8 cellular contexts compared by ENCODE assay signal in the genomic region with DNA sequence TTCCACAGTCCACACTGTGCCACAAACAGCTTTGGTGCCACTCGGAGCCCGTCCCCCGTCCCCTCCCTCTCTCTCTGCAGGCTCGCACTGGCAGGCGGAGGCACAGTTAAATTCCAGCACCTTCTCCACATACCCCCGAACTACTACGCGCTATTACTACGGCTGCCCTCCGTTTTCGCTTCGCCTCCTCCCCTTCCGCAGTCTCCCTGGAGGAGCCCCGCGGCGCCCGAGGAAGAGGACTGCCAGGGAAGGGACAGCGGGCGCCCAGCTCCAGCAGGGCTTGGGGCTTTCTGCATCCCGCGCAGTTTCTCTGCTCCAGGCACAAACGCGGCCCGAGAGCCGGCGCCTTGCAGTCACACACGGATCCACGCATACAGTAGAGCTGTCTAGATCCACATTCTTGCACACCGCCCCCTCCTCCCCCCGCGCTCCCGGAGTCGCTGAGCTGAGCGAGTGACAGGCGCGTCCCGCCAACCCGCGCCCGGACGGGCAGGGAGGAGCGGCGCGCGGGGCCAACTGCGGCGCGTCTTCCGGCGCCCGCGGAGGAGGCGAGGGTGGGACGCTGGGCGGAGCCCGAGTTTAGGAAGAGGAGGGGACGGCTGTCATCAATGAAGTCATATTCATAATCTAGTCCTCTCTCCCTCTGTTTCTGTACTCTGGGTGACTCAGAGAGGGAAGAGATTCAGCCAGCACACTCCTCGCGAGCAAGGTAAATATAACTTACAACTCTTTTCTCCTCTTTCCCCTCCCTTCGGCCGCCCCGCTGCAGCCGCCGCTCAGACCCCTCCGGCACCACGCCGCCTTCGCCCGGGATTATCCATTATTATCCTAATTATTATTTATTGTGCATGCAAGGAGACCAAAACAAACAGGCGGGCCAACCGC. TPM values are rescaled to one million over a fixed set of nuclear protein-coding genes. Genes with fewer than 3 reads are reported as not detected.
DNase-seq lines count a peak whose midpoint lies in the region; ATAC-seq and TF ChIP-seq lines count a peak whose summit lies in the region.

Gene SMARCA2, plus strand, starts transcription at position 652 of the 885 bp plus-strand sequence. CDS start 13,676 bp downstream, outside the sequence.

- peaks cover 0 to 5% of the 10 kb centered on the region in 2 donors for H3K4me1 ChIP-seq in breast epithelium

- H3K27ac ChIP-seq in WERI-Rb-1 (peak within 1 kb of the TSS; percentile 89), breast epithelium (peak within 1 kb of the TSS; percentile 99 to 100), skin epidermis (peak within 1 kb of the TSS; percentile 87 to 99 (median 97))

- H3K4me3 ChIP-seq in WERI-Rb-1 (ENCODE audit: low read depth, low read length) = peak within 1 kb of the TSS; percentile 87
- peak within 1 kb of the TSS; percentile 76 to 93 (median 86) for H3K4me3 ChIP-seq in breast epithelium
- H3K4me3 ChIP-seq in skin epidermis = peak within 1 kb of the TSS; percentile 60 to 91 (median 83)

- intact Hi-C loops in breast epithelium (cut with DNase I; ENCODE audit: low total_unique reads) = no loop called here

- H3K36me3 ChIP-seq in WERI-Rb-1 (peaks cover 7% of the 10 kb centered on the region; the same call in 1 of the 2 replicates), breast epithelium (no peaks in the 10 kb centered on the region)

- H3K9me3 ChIP-seq in WERI-Rb-1 (ENCODE audit: severe bottlenecking) = peaks cover 2% of the 10 kb centered on the region
- H3K9me3 ChIP-seq in breast epithelium = no peaks in the 10 kb centered on the region

- in situ Hi-C loops in ACHN (cut with HindIII; ENCODE audit: low pct_ligation_motif_present, low pct_unique_long_range_greater_than_20kb, low sequenced_read_pairs) = no loop called here

- peak; percentile 94 for DNase-seq in ACHN
- peak; percentile 99 for DNase-seq in NCI-H2196 treated with DMSO at 0.1 percent for 48 hours (lab: John Stamatoyannopoulos, UW; ENCODE audit: unreplicated experiment)
- peak; percentile 97 for DNase-seq in WERI-Rb-1
- DNase-seq in breast epithelium (ENCODE audit: low spot score in 2 of 2) = peak; percentile 96 to 97
- DNase-seq in iPS-NIHi11 (ENCODE audit: low spot score) = peak; percentile 91

- TF ChIP-seq CTCF in WERI-Rb-1 (IDR thresholded peaks at IDR 0.05; ENCODE audit: low read depth, low read length) (no peak), breast epithelium (IDR thresholded peaks at IDR 0.05) (no peak)

- peak; percentile 59 for TF ChIP-seq POLR2A in breast epithelium (IDR thresholded peaks at IDR 0.05)

- peak; percentile 87 for ATAC-seq in GM18870 (IDR thresholded peaks at IDR 0.05; ENCODE audit: unreplicated experiment)
- ATAC-seq in HG03108 (IDR thresholded peaks at IDR 0.05; ENCODE audit: unreplicated experiment) = peak; percentile 78

- H3K27me3 ChIP-seq in WERI-Rb-1 (ENCODE audit: insufficient read depth, low read depth, severe bottlenecking) (no peaks in the 10 kb centered on the region), breast epithelium (no peaks in the 10 kb centered on the region)

RNA-seq across cellular contexts. Expression of gene SMARCA2, which starts in this region (rescaled TPM):
- 100 to 1,000 TPM; 140 to 191 (median 142) TPM for total RNA-seq in breast epithelium

Comparison
In these comparisons a context has a peak if more than half of its experiments do, and no peak if none do; other contexts are left out.
1. Peak in every context shown above with its lines: DNase-seq, ATAC-seq, H3K4me3 ChIP-seq and H3K27ac ChIP-seq.